In the genomic region with DNA sequence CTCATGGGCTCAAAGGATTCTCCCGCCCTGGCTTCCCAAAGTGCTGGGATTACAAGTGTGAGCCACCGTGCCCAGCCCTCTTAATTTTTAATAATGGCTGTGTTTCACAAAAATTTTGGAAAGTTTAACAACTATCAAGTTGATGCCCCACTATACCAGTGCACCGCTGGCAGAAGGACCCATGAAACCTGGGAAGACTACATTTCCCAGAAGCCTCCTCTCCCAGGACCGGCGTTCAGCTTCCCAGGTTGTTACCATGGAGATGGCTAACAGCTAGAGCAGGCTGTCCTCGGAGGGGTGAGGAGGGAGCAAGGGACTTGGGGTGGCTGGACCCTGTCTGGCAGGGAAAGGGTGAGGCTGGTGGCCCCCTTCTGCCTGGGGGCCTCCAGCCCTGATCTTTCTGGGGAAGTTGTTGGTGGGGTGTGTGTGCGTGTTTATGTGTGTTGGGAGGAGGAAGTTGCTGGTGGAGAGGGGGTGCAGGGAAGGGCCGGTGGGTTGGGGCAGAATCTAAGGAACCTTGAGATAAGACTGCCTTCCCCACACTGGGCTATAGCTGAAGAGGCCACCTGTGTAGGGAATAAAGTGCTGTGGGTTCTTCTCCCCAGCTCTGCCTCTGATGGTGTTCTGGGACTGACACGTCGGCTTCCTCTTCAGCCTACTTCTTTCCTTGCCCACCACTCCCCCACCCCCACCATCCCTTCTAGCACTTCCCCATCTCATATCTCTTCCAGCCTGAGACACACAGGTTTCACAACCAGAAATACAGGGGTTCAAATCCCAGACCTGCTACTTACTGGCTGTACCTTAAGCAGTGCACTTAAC, we compare ENCODE assay signal across 1 cellular context.
TF ChIP-seq lines count a peak whose summit lies in the region.

A gene with protein sequence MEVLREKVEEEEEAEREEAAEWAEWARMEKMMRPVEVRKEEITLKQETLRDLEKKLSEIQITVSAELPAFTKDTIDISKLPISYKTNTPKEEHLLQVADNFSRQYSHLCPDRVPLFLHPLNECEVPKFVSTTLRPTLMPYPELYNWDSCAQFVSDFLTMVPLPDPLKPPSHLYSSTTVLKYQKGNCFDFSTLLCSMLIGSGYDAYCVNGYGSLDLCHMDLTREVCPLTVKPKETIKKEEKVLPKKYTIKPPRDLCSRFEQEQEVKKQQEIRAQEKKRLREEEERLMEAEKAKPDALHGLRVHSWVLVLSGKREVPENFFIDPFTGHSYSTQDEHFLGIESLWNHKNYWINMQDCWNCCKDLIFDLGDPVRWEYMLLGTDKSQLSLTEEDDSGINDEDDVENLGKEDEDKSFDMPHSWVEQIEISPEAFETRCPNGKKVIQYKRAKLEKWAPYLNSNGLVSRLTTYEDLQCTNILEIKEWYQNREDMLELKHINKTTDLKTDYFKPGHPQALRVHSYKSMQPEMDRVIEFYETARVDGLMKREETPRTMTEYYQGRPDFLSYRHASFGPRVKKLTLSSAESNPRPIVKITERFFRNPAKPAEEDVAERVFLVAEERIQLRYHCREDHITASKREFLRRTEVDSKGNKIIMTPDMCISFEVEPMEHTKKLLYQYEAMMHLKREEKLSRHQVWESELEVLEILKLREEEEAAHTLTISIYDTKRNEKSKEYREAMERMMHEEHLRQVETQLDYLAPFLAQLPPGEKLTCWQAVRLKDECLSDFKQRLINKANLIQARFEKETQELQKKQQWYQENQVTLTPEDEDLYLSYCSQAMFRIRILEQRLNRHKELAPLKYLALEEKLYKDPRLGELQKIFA (plus strand): TSS at position 251 of the 822 bp plus-strand sequence. CDS start 3,144 bp downstream, outside the sequence.

TF ChIP-seq in HEK293, 187 proteins besides CTCF, POLR2A, EP300 and RAD21 (continued from another document):
- no peak for TF ChIP-seq ZNF521 (tag by site-specific recombination; IDR thresholded peaks at IDR 0.05)
- TF ChIP-seq, protein P1, sequence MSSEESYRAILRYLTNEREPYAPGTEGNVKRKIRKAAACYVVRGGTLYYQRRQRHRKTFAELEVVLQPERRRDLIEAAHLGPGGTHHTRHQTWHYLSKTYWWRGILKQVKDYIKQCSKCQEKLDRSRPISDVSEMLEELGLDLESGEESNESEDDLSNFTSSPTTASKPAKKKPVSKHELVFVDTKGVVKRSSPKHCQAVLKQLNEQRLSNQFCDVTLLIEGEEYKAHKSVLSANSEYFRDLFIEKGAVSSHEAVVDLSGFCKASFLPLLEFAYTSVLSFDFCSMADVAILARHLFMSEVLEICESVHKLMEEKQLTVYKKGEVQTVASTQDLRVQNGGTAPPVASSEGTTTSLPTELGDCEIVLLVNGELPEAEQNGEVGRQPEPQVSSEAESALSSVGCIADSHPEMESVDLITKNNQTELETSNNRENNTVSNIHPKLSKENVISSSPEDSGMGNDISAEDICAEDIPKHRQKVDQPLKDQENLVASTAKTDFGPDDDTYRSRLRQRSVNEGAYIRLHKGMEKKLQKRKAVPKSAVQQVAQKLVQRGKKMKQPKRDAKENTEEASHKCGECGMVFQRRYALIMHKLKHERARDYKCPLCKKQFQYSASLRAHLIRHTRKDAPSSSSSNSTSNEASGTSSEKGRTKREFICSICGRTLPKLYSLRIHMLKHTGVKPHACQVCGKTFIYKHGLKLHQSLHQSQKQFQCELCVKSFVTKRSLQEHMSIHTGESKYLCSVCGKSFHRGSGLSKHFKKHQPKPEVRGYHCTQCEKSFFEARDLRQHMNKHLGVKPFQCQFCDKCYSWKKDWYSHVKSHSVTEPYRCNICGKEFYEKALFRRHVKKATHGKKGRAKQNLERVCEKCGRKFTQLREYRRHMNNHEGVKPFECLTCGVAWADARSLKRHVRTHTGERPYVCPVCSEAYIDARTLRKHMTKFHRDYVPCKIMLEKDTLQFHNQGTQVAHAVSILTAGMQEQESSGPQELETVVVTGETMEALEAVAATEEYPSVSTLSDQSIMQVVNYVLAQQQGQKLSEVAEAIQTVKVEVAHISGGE (tag by site-specific recombination; conservative IDR thresholded peaks at IDR 0.05; ENCODE audit: low read depth), result peak; percentile 27; the same call in 1 of the 2 replicates
- peak; percentile 95 for TF ChIP-seq ZNF335 (tag by site-specific recombination; conservative IDR thresholded peaks at IDR 0.05)
- no peak for TF ChIP-seq ZFP37 (tag by site-specific recombination; IDR thresholded peaks at IDR 0.05)
- no peak for TF ChIP-seq ZNF654 (tag by site-specific recombination; IDR thresholded peaks at IDR 0.05; ENCODE audit: low read depth)
- TF ChIP-seq, protein P2, sequence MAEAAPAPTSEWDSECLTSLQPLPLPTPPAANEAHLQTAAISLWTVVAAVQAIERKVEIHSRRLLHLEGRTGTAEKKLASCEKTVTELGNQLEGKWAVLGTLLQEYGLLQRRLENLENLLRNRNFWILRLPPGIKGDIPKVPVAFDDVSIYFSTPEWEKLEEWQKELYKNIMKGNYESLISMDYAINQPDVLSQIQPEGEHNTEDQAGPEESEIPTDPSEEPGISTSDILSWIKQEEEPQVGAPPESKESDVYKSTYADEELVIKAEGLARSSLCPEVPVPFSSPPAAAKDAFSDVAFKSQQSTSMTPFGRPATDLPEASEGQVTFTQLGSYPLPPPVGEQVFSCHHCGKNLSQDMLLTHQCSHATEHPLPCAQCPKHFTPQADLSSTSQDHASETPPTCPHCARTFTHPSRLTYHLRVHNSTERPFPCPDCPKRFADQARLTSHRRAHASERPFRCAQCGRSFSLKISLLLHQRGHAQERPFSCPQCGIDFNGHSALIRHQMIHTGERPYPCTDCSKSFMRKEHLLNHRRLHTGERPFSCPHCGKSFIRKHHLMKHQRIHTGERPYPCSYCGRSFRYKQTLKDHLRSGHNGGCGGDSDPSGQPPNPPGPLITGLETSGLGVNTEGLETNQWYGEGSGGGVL (tag by site-specific recombination; IDR thresholded peaks at IDR 0.05), result peak; percentile 55
- TF ChIP-seq, protein P3, sequence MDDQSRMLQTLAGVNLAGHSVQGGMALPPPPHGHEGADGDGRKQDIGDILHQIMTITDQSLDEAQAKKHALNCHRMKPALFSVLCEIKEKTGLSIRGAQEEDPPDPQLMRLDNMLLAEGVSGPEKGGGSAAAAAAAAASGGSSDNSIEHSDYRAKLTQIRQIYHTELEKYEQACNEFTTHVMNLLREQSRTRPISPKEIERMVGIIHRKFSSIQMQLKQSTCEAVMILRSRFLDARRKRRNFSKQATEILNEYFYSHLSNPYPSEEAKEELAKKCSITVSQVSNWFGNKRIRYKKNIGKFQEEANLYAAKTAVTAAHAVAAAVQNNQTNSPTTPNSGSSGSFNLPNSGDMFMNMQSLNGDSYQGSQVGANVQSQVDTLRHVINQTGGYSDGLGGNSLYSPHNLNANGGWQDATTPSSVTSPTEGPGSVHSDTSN (CRISPR knock-in tag; IDR thresholded peaks at IDR 0.05), result no peak
- peak; percentile 51; the same call in 1 of the 2 replicates for TF ChIP-seq ZXDB (tag by site-specific recombination; IDR thresholded peaks at IDR 0.05)
